Comparison of ENCODE assay signal across 28 cellular contexts in the genomic region with DNA sequence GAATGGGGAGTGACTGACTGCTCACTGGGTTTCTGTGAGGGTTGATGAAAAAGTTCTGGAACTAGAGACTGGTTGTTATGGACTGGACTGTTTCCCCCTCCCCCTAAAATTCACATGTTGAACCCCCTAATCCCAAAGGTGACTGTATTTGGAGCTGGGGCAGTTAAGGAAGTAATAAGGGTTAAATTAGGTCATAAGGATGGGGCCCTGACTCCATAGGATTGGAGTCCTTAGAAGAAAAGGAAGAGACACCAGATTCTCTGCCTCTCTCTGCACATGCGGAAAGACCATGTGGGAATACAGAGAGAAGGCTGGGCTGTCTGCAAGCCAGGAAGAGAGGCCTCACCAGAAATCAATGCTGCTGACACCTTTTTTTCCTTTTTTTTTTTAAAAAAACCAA. TPM values are rescaled to one million over a fixed set of nuclear protein-coding genes. Genes with fewer than 3 reads are reported as not detected.
"Had no signal": no experiment of that assay in that cellular context is flagged by ENCODE, and none has a peak within 500 bp of the region (broad histone marks: within the 10 kb centered on the region; RNA-seq: fewer than 3 reads in every experiment).

No MANE protein-coding gene starts in this region.

- ATAC-seq: activated T-cell treated with anti-CD3 and anti-CD28 coated beads, Interleukin-2, amount 50 U/mL, for 4 hours; activated T-helper 17 cell treated with anti-CD3 and anti-CD28 coated beads, Interleukin-2, amount 50 U/mL, for 72 hours; effector memory CD8-positive, alpha-beta T cell; gastrocnemius medialis; T-cell had no signal

- H3K27ac ChIP-seq: body of pancreas, esophagus muscularis mucosa, foreskin keratinocyte, gastrocnemius medialis, VCaP had no signal

- H3K9me3 Mint-ChIP-seq: activated CD4-positive, alpha-beta memory T cell treated with anti-CD3 and anti-CD28 coated beads, Interleukin-2, amount 10 ng/mL, durations not matched to agents 7 days and 5 days; activated CD4-positive, alpha-beta T cell treated with anti-CD3 and anti-CD28 coated beads, Interleukin-2, amount 10 ng/mL, durations not matched to agents 7 days and 5 days; activated T-cell treated with anti-CD3 and anti-CD28 coated beads, Interleukin-2, amount 50 U/mL, for 4 hours; activated T-helper 17 cell treated with anti-CD3 and anti-CD28 coated beads, Interleukin-2, amount 50 U/mL, for 72 hours; effector memory CD8-positive, alpha-beta T cell; T-cell; T-helper 1 cell treated with Interleukin-12 subunit alpha and Interleukin-12 subunit beta and Interleukin-4 antibody, amounts not matched to agents 30 μg/mL and 1 μg/mL, for 36 hours had no signal

- H3K9me3 ChIP-seq: body of pancreas, gastrocnemius medialis had no signal

- H3K4me3 ChIP-seq: body of pancreas, esophagus muscularis mucosa, gastrocnemius medialis had no signal

- H3K36me3 ChIP-seq: esophagus muscularis mucosa, gastrocnemius medialis had no signal

- H3K27me3 Mint-ChIP-seq: activated CD4-positive, alpha-beta memory T cell treated with anti-CD3 and anti-CD28 coated beads, Interleukin-2, amount 10 ng/mL, durations not matched to agents 7 days and 5 days; activated CD4-positive, alpha-beta T cell treated with anti-CD3 and anti-CD28 coated beads, Interleukin-2, amount 10 ng/mL, durations not matched to agents 7 days and 5 days; activated naive CD8-positive, alpha-beta T cell; activated T-helper 17 cell treated with anti-CD3 and anti-CD28 coated beads, Interleukin-2, amount 50 U/mL, for 72 hours; effector memory CD8-positive, alpha-beta T cell; T-cell had no signal

- H3K27ac Mint-ChIP-seq: activated CD4-positive, alpha-beta memory T cell treated with anti-CD3 and anti-CD28 coated beads, Interleukin-2, amount 10 ng/mL, durations not matched to agents 7 days and 5 days; activated CD4-positive, alpha-beta T cell treated with anti-CD3 and anti-CD28 coated beads, Interleukin-2, amount 10 ng/mL, durations not matched to agents 7 days and 5 days; activated naive CD8-positive, alpha-beta T cell; activated T-helper 17 cell treated with anti-CD3 and anti-CD28 coated beads, Interleukin-2, amount 50 U/mL, for 72 hours; T-cell; T-helper 1 cell treated with Interleukin-12 subunit alpha and Interleukin-12 subunit beta and Interleukin-4 antibody, amounts not matched to agents 30 μg/mL and 1 μg/mL, for 36 hours had no signal

- DNase-seq: activated CD4-positive, alpha-beta memory T cell treated with anti-CD3 and anti-CD28 coated beads, Interleukin-2, amount 10 ng/mL, durations not matched to agents 7 days and 5 days; activated CD4-positive, alpha-beta T cell treated with anti-CD3 and anti-CD28 coated beads for 1 hour; activated CD4-positive, alpha-beta T cell treated with anti-CD3 and anti-CD28 coated beads for 4 hours; activated CD4-positive, alpha-beta T cell treated with anti-CD3 and anti-CD28 coated beads, Interleukin-2, amount 10 ng/mL, durations not matched to agents 7 days and 5 days; activated CD4-positive, alpha-beta T cell treated with anti-CD3 and anti-CD28 coated beads, Interleukin-2, amount 50 U/mL, for 4 hours; activated effector memory CD4-positive, alpha-beta T cell treated with Interleukin-2 at 50 U/mL for 16 hours; activated gamma-delta T cell treated with Interleukin-2 at 50 U/mL for 16 hours; activated naive CD4-positive, alpha-beta T cell treated with anti-CD3 and anti-CD28 coated beads, Interleukin-2, amount 50 U/mL, for 16 hours; activated naive CD4-positive, alpha-beta T cell treated with Interleukin-2 at 50 U/mL for 16 hours; activated T-cell treated with anti-CD3 and anti-CD28 coated beads, Interleukin-2, amount 50 U/mL, for 4 hours; amniotic stem cell; caudate nucleus; cortex of kidney; effector CD4-positive, alpha-beta T cell; effector memory CD8-positive, alpha-beta T cell; foreskin keratinocyte; gastrocnemius medialis; T-cell; T-helper 9 cell had no signal

- FAIRE-seq: colon, TTC549 had no signal

- H3K4me1 ChIP-seq: body of pancreas, esophagus muscularis mucosa, foreskin keratinocyte, gastrocnemius medialis had no signal

- H3K36me3 Mint-ChIP-seq: activated naive CD8-positive, alpha-beta T cell; T-cell had no signal

- H3K27me3 ChIP-seq: body of pancreas, foreskin keratinocyte, gastrocnemius medialis had no signal

- H3K4me3 Mint-ChIP-seq: activated CD4-positive, alpha-beta memory T cell treated with anti-CD3 and anti-CD28 coated beads, Interleukin-2, amount 10 ng/mL, durations not matched to agents 7 days and 5 days; activated CD4-positive, alpha-beta T cell treated with anti-CD3 and anti-CD28 coated beads, Interleukin-2, amount 10 ng/mL, durations not matched to agents 7 days and 5 days; activated naive CD8-positive, alpha-beta T cell; activated T-cell treated with anti-CD3 and anti-CD28 coated beads, Interleukin-2, amount 50 U/mL, for 4 hours; activated T-helper 17 cell treated with anti-CD3 and anti-CD28 coated beads, Interleukin-2, amount 50 U/mL, for 72 hours; effector memory CD8-positive, alpha-beta T cell; T-cell; T-helper 1 cell treated with Interleukin-12 subunit alpha and Interleukin-12 subunit beta and Interleukin-4 antibody, amounts not matched to agents 30 μg/mL and 1 μg/mL, for 36 hours had no signal

- H3K4me1 Mint-ChIP-seq: activated CD4-positive, alpha-beta memory T cell treated with anti-CD3 and anti-CD28 coated beads, Interleukin-2, amount 10 ng/mL, durations not matched to agents 7 days and 5 days; activated CD4-positive, alpha-beta T cell treated with anti-CD3 and anti-CD28 coated beads, Interleukin-2, amount 10 ng/mL, durations not matched to agents 7 days and 5 days; activated T-helper 17 cell treated with anti-CD3 and anti-CD28 coated beads, Interleukin-2, amount 50 U/mL, for 72 hours; T-cell had no signal

RNA-seq across cellular contexts. Expression of gene NSG1, which starts 58.7 kb away (rescaled TPM):
- total RNA-seq: dermis blood vessel endothelial cell had no signal
